ENCODE assay signal across 13 cellular contexts in the genomic region with DNA sequence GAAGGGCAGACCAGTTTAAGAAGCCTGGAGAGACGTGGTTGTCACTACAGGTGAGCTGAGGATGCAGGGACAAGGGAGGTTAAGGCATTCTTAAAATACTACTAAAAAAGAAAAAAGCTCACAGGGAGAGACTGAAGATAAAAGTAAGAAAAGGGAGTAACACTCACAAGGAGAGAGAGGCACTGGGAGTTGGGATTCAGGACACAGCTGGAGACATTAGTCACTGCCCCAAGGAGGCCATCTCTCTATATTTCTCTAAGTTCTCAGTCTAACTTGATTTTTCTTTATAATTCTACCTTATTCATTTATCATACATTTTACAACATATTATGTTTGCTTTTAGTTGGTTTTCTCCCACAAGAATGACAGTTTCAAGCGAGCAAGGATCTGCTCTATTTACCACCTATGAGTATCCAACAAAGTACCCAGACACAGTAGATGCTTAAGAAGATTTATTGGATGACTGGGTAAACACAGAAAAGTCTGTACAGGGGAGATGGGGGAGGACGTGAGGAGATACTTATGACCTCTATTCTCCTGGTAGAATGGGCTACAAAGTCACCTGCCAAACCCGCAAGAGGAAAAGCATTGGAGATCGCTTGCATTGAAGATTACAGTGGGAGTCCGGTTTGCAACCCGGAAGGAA. TPM values are rescaled to one million over a fixed set of nuclear protein-coding genes. Genes with fewer than 3 reads are reported as not detected.
DNase-seq lines count a peak whose midpoint lies in the region; ATAC-seq, FAIRE-seq and TF ChIP-seq lines count a peak whose summit lies in the region.
"Had no signal": no experiment of that assay in that cellular context is flagged by ENCODE, and none has a peak within 500 bp of the region (broad histone marks: within the 10 kb centered on the region; RNA-seq: fewer than 3 reads in every experiment).

No MANE protein-coding gene starts in this region.

- peaks cover 0 to 39% (median 7%) of the 10 kb centered on the region in 11 experiments; a peak in 8 of 22 replicates for H4K20me1 ChIP-seq in BLaER1 treated with 17β-estradiol and CSF1 and Interleukin-3, amounts not matched to agents 10 nM and 100 nM

- H3K27ac ChIP-seq in BLaER1 treated with 17β-estradiol and CSF1 and Interleukin-3, amounts not matched to agents 10 nM and 100 nM = no peak overlapping the region
- H3K27ac ChIP-seq in heart right ventricle (no peak overlapping the region), testis (no peak overlapping the region)

- ATAC-seq in naive B cell (ENCODE audit: low read depth in 2 of 2) = no peak
- no peak for ATAC-seq in heart right ventricle
- ATAC-seq in T-helper 17 cell = no peak
- ATAC-seq: Right ventricle myocardium inferior had no signal

- peak overlapping the region; percentile 84 for H3K4me3 Mint-ChIP-seq in activated naive CD8-positive, alpha-beta T cell treated with anti-CD3 and anti-CD28 coated beads for 36 hours
- H3K4me3 Mint-ChIP-seq in naive B cell = peak overlapping the region in 5 of 8 donors; percentile 44 to 81 (median 61)
- H3K4me3 Mint-ChIP-seq in T-helper 17 cell = no peak overlapping the region

- TF ChIP-seq POLR2A in H54 (IDR thresholded peaks at IDR 0.05; ENCODE audit: low read depth, low read length) = no peak
- TF ChIP-seq POLR2A in testis (IDR thresholded peaks at IDR 0.05) = no peak

- TF ChIP-seq CTCF in heart right ventricle (IDR thresholded peaks at IDR 0.05) (no peak), testis (IDR thresholded peaks at IDR 0.05) (no peak)

- no peak overlapping the region for H3K9ac ChIP-seq in BLaER1 treated with 17β-estradiol and CSF1 and Interleukin-3, amounts not matched to agents 10 nM and 100 nM

- peak overlapping the region in 9 of 11 experiments; percentile 88 to 98 (median 91); a peak in 18 of 22 replicates for H3K4me2 ChIP-seq in BLaER1 treated with 17β-estradiol and CSF1 and Interleukin-3, amounts not matched to agents 10 nM and 100 nM

- H3K4me1 Mint-ChIP-seq in activated naive CD8-positive, alpha-beta T cell treated with anti-CD3 and anti-CD28 coated beads for 36 hours = peaks cover 28% of the 10 kb centered on the region
- H3K4me1 Mint-ChIP-seq in naive B cell = peaks cover 14 to 23% (median 16%) of the 10 kb centered on the region in 3 donors
- peaks cover 15% of the 10 kb centered on the region for H3K4me1 Mint-ChIP-seq in T-helper 17 cell

- no peak for FAIRE-seq in H54 (lab: Jason Lieb, UNC)
- FAIRE-seq: endometrium had no signal

- no peak overlapping the region for H3K4me3 ChIP-seq in BLaER1 treated with 17β-estradiol and CSF1 and Interleukin-3, amounts not matched to agents 10 nM and 100 nM
- H3K4me3 ChIP-seq in heart right ventricle (peak overlapping the region in 5 of 10 donors; percentile 63 to 73 (median 66)), testis (no peak overlapping the region)

- H3K4me1 ChIP-seq in BLaER1 treated with 17β-estradiol and CSF1 and Interleukin-3, amounts not matched to agents 10 nM and 100 nM = peaks cover 0 to 42% (median 34%) of the 10 kb centered on the region in 10 experiments; a peak in 18 of 20 replicates
- H3K4me1 ChIP-seq in heart right ventricle = peaks cover 0 to 51% (median 11%) of the 10 kb centered on the region in 9 donors
- peaks cover 3% of the 10 kb centered on the region for H3K4me1 ChIP-seq in testis

- H3K27me3 Mint-ChIP-seq in activated naive CD8-positive, alpha-beta T cell treated with anti-CD3 and anti-CD28 coated beads for 36 hours = peaks cover 28% of the 10 kb centered on the region
- H3K27me3 Mint-ChIP-seq in naive B cell (peaks cover 30 to 59% (median 52%) of the 10 kb centered on the region in 3 donors), T-helper 17 cell (peaks cover 78% of the 10 kb centered on the region)

- DNase-seq in H54 (ENCODE audit: insufficient read length, low spot score) (peak; percentile 57), naive B cell (no peak), heart right ventricle (no peak), T-helper 17 cell (no peak), testis (no peak)
- DNase-seq in activated naive CD8-positive, alpha-beta T cell treated with anti-CD3 and anti-CD28 coated beads for 36 hours = no peak
- DNase-seq: activated CD4-positive, alpha-beta T cell treated with anti-CD3 and anti-CD28 coated beads for 1 hour; anterior cingulate cortex; EL; stimulated activated CD4-positive, alpha-beta T cell treated with anti-CD3 and anti-CD28 coated beads, Interleukin-2, amount 100 ng/mL, for 48 hours had no signal

- peaks cover 0 to 1% (median under 1%) of the 10 kb centered on the region in 11 experiments; a peak in 6 of 22 replicates for H3K9me3 ChIP-seq in BLaER1 treated with 17β-estradiol and CSF1 and Interleukin-3, amounts not matched to agents 10 nM and 100 nM (replicated peaks in 1 of 11)
- H3K9me3 ChIP-seq in heart right ventricle = no peaks in the 10 kb centered on the region
- no peaks in the 10 kb centered on the region for H3K9me3 ChIP-seq in T-helper 17 cell (ENCODE audit: control insufficient read depth, low read length, poor library complexity, severe bottlenecking)
- H3K9me3 ChIP-seq in testis = no peaks in the 10 kb centered on the region

- H3K36me3 Mint-ChIP-seq in activated naive CD8-positive, alpha-beta T cell treated with anti-CD3 and anti-CD28 coated beads for 36 hours = peaks cover 6% of the 10 kb centered on the region
- H3K36me3 Mint-ChIP-seq in naive B cell (peaks cover 0 to 8% of the 10 kb centered on the region in 2 donors), T-helper 17 cell (ENCODE audit: low read depth) (peaks cover 12% of the 10 kb centered on the region)

- no peak overlapping the region for H3K27ac Mint-ChIP-seq in activated naive CD8-positive, alpha-beta T cell treated with anti-CD3 and anti-CD28 coated beads for 36 hours
- H3K27ac Mint-ChIP-seq in naive B cell (no peak overlapping the region), T-helper 17 cell (no peak overlapping the region)

- H3K27me3 ChIP-seq in BLaER1 treated with 17β-estradiol and CSF1 and Interleukin-3, amounts not matched to agents 10 nM and 100 nM = peaks cover 0 to 33% (median 0%) of the 10 kb centered on the region in 11 experiments; a peak in 5 of 22 replicates
- peaks cover 0 to 73% (median 51%) of the 10 kb centered on the region in 7 donors for H3K27me3 ChIP-seq in heart right ventricle
- no peaks in the 10 kb centered on the region for H3K27me3 ChIP-seq in testis

- H3K9me3 Mint-ChIP-seq in activated naive CD8-positive, alpha-beta T cell treated with anti-CD3 and anti-CD28 coated beads for 36 hours = no peaks in the 10 kb centered on the region
- peaks cover 0 to 1% (median 0%) of the 10 kb centered on the region in 7 donors for H3K9me3 Mint-ChIP-seq in naive B cell

- intact Hi-C loops in heart right ventricle (cut with DNase I) (loop anchor here in 4 of 10 donors (5.0 kb wide), 3 partner anchors 45 to 245 kb away; no protein-coding TSS in a partner anchor), testis (cut with DNase I; ENCODE audit: low total_unique reads) (no loop called here)

- peaks cover 0 to under 1% (median 0%) of the 10 kb centered on the region in 11 experiments; a peak in 3 of 22 replicates for H3K36me3 ChIP-seq in BLaER1 treated with 17β-estradiol and CSF1 and Interleukin-3, amounts not matched to agents 10 nM and 100 nM
- H3K36me3 ChIP-seq in heart right ventricle = peaks cover 0 to 3% (median 0%) of the 10 kb centered on the region in 9 donors
- H3K36me3 ChIP-seq in testis (ENCODE audit: low read depth, missing control alignments) = no peaks in the 10 kb centered on the region

- 82 to 83% methylated on average over 7 of the region's 7 CpGs for WGBS in heart right ventricle, 2 donors
- WGBS in testis, 2 donors = 69% methylated on average over 7 of the region's 7 CpGs

RNA-seq across cellular contexts. Expression of a gene that starts 2.2 kb away (rescaled TPM):
- 10 to 100 TPM; 33.1 to 33.7 TPM for total RNA-seq in activated naive CD8-positive, alpha-beta T cell treated with anti-CD3 and anti-CD28 coated beads for 36 hours
- polyA plus RNA-seq in naive B cell (ENCODE audit: low read depth in 6 of 6) (1 to 10 TPM; 1.6 to 6.1 (median 3.4) TPM), heart right ventricle (10 to 100 TPM in 1 of 2 donors, 1 to 10 TPM in 1; 9.6 to 27.6 TPM), testis (ENCODE audit: insufficient read depth, low read depth, low replicate concordance) (145 TPM)
- total RNA-seq in heart right ventricle (10 to 100 TPM in 9 of 10 donors, 1 to 10 TPM in 1; 5.3 to 56.6 (median 19.7) TPM), T-helper 17 cell (1 to 10 TPM in 1 of 2 donors, under 1 TPM in 1; 0.37 to 3.9 TPM), testis (100 to 1,000 TPM; 145 to 220 TPM)
